Comparison of ENCODE assay signal across 15 cellular contexts in the genomic region with DNA sequence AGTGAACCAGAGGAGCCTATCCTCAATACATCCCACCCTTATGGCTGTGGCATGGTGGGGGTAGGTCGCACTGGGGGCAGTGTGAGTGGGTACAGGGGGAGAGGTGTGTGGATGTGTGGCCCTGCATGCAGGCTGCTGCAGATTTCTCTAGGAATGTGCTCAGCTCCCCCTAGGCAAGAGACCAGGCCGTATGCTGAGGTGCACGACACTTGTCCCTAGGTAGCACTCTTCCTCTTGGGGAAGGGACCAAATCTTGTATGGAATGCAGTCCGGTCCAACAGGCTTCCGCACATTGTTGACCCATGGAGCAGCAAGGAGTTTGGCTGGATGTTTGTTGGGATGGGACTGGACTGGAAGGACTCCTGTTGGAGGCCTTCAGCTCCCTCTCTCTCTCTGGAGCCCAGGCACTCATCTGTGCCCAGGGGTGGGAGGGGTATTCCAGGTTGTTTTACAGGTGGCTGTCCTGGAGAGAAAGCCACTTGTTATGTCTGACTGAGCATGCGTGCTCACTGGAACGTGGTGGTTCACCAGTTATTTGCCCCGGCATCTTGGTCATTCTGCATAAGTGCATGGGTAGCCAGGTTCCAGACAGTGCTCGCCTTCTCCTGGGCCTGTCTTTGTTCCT. TPM values are rescaled to one million over a fixed set of nuclear protein-coding genes. Genes with fewer than 3 reads are reported as not detected.
DNase-seq lines count a peak whose midpoint lies in the region; ATAC-seq and TF ChIP-seq lines count a peak whose summit lies in the region.
"Had no signal": no experiment of that assay in that cellular context is flagged by ENCODE, and none has a peak within 500 bp of the region (broad histone marks: within the 10 kb centered on the region; RNA-seq: fewer than 3 reads in every experiment).

No MANE protein-coding gene starts in this region.

- H4K20me1 ChIP-seq in BLaER1 treated with 17β-estradiol and CSF1 and Interleukin-3, amounts not matched to agents 10 nM and 100 nM, result peaks cover 0 to 9% (median 0%) of the 10 kb centered on the region in 11 experiments; a peak in 6 of 22 replicates
- H4K20me1 ChIP-seq in IMR-90 (ENCODE audit: insufficient read depth, low read length) (no peaks in the 10 kb centered on the region; the same call in 1 of the 2 replicates), fibroblast of lung (ENCODE audit: control insufficient read depth, extremely low read depth, insufficient read depth, low read length) (no peaks in the 10 kb centered on the region)

- H2AFZ ChIP-seq in IMR-90 (replicated peaks; ENCODE audit: low read length, poor library complexity) (no peak overlapping the region), fibroblast of lung (ENCODE audit: low read length) (no peak overlapping the region)
- H2AFZ ChIP-seq: GM23248 had no signal

- peak overlapping the region; percentile 37 for H2AK9ac ChIP-seq in IMR-90 (replicated peaks; ENCODE audit: low read depth, low read length, poor library complexity)

- H3K36me3 Mint-ChIP-seq in Calu3 (ENCODE audit: insufficient read depth, unreplicated experiment), result peaks cover 4% of the 10 kb centered on the region
- H3K36me3 Mint-ChIP-seq: activated naive CD4-positive, alpha-beta T cell treated with anti-CD3 and anti-CD28 coated beads, Interleukin-2, amount 50 U/mL, for 24 hours had no signal

- H2BK5ac ChIP-seq in IMR-90 (ENCODE audit: low read depth, low read length, poor library complexity, severe bottlenecking), result no peak overlapping the region

- peak overlapping the region; percentile 68 to 85 (median 81) for H3K4me2 ChIP-seq in BLaER1 treated with 17β-estradiol and CSF1 and Interleukin-3, amounts not matched to agents 10 nM and 100 nM
- no peak overlapping the region for H3K4me2 ChIP-seq in IMR-90 (ENCODE audit: low read depth, low read length)
- peak overlapping the region; percentile 13 for H3K4me2 ChIP-seq in fibroblast of lung (ENCODE audit: extremely low read depth, insufficient read depth, low read length)

- H2BK20ac ChIP-seq in IMR-90 (ENCODE audit: low read depth, low read length), result no peak overlapping the region

- peak overlapping the region in 8 of 10 experiments; percentile 38 to 65 (median 54); a peak in 9 of 20 replicates for H3K4me3 ChIP-seq in BLaER1 treated with 17β-estradiol and CSF1 and Interleukin-3, amounts not matched to agents 10 nM and 100 nM
- H3K4me3 ChIP-seq in IMR-90 (ENCODE audit: insufficient read depth, low read depth, low read length) (no peak overlapping the region), fibroblast of lung (replicated peaks in 1 of 4; ENCODE audit: control extremely low read depth in 1 of 4, insufficient read depth in 1 of 4, low read depth in 3 of 4, low read length in 4 of 4) (no peak overlapping the region)
- H3K4me3 ChIP-seq: GM23248, SJCRH30 had no signal

- no peak for TF ChIP-seq RAD21 in IMR-90 (IDR thresholded peaks at IDR 0.05; ENCODE audit: low read length)

- no TSS peak for BruUV-seq in IMR-90 (replicated peaks; lab: Mats Ljungman, UMichigan)
- no TSS peak for BruUV-seq in Calu3 (replicated peaks; lab: Mats Ljungman, UMichigan)

- no peak for TF ChIP-seq CTCF in IMR-90 (conservative IDR thresholded peaks at IDR 0.05; ENCODE audit: low read depth, low read length)
- no peak for TF ChIP-seq CTCF in fibroblast of lung (conservative IDR thresholded peaks at IDR 0.05 in 1 of 2, IDR thresholded peaks at IDR 0.05 in 1 of 2; ENCODE audit: low read depth in 1 of 2, low read length in 2 of 2)
- no peak for TF ChIP-seq CTCF in Calu3 (IDR thresholded peaks at IDR 0.05; ENCODE audit: unreplicated experiment)

- H3K27me3 Mint-ChIP-seq in Calu3 (ENCODE audit: unreplicated experiment), result no peaks in the 10 kb centered on the region
- H3K27me3 Mint-ChIP-seq: activated naive CD4-positive, alpha-beta T cell treated with anti-CD3 and anti-CD28 coated beads, Interleukin-2, amount 50 U/mL, for 24 hours; T-helper 17 cell had no signal

- no peak for TF ChIP-seq POLR2A in IMR-90 (IDR thresholded peaks at IDR 0.05; ENCODE audit: low read depth, low read length)

- no peaks in the 10 kb centered on the region for H3K79me2 ChIP-seq in fibroblast of lung (ENCODE audit: control insufficient read depth, insufficient read depth, low read length)

- DNase-seq in IMR-90 (no peak), fibroblast of lung (ENCODE audit: low read depth in 2 of 2) (no peak), sciatic nerve (ENCODE audit: low spot score) (peak; percentile 50), Calu3 (no peak), NCI-H524 (lab: John Stamatoyannopoulos, UW) (no peak), NCI-H1048 (lab: John Stamatoyannopoulos, UW) (no peak)
- DNase-seq: activated CD4-positive, alpha-beta T cell treated with anti-CD3 and anti-CD28 coated beads, Interleukin-2, amount 50 U/mL, for 48 hours; GM23248; NCI-H774; PC-3; SJCRH30; T-helper 17 cell had no signal

- H3K27me3 ChIP-seq in BLaER1 treated with 17β-estradiol and CSF1 and Interleukin-3, amounts not matched to agents 10 nM and 100 nM, result peaks cover 0 to 11% (median 5%) of the 10 kb centered on the region in 11 experiments; a peak in 9 of 22 replicates
- no peaks in the 10 kb centered on the region for H3K27me3 ChIP-seq in IMR-90 (ENCODE audit: control insufficient read depth, insufficient read depth, low read length)
- no peaks in the 10 kb centered on the region for H3K27me3 ChIP-seq in fibroblast of lung (ENCODE audit: control insufficient read depth, insufficient read depth, low read length)
- H3K27me3 ChIP-seq: SJCRH30 had no signal

- H3K14ac ChIP-seq in IMR-90 (replicated peaks; ENCODE audit: low read depth, low read length), result no peak overlapping the region

- H3K9ac ChIP-seq in BLaER1 treated with 17β-estradiol and CSF1 and Interleukin-3, amounts not matched to agents 10 nM and 100 nM, result peak overlapping the region in 9 of 11 experiments; percentile 69 to 83 (median 82); a peak in 12 of 22 replicates
- H3K9ac ChIP-seq in IMR-90 (ENCODE audit: low read depth, low read length) (no peak overlapping the region), fibroblast of lung (ENCODE audit: insufficient read depth, low read length) (no peak overlapping the region)
- H3K9ac ChIP-seq: GM23248 had no signal

- no peak overlapping the region for H3K56ac ChIP-seq in IMR-90 (ENCODE audit: extremely low read depth, insufficient read depth, low read length)

- peaks cover 35 to 65% (median 48%) of the 10 kb centered on the region in 10 experiments for H3K4me1 ChIP-seq in BLaER1 treated with 17β-estradiol and CSF1 and Interleukin-3, amounts not matched to agents 10 nM and 100 nM
- H3K4me1 ChIP-seq in IMR-90 (ENCODE audit: control insufficient read depth, insufficient read depth, low read length) (no peaks in the 10 kb centered on the region), fibroblast of lung (ENCODE audit: control insufficient read depth, extremely low read depth, insufficient read depth, low read length) (no peaks in the 10 kb centered on the region)
- H3K4me1 ChIP-seq: SJCRH30 had no signal

- H3K79me1 ChIP-seq in IMR-90 (ENCODE audit: low read depth in 1 of 2, low read length in 2 of 2), result no peaks in the 10 kb centered on the region

- H3K36me3 ChIP-seq in BLaER1 treated with 17β-estradiol and CSF1 and Interleukin-3, amounts not matched to agents 10 nM and 100 nM, result peaks cover 0 to 29% (median 3%) of the 10 kb centered on the region in 11 experiments; a peak in 3 of 22 replicates
- H3K36me3 ChIP-seq in IMR-90 (ENCODE audit: control insufficient read depth, insufficient read depth, low read length) (peaks cover 4% of the 10 kb centered on the region; the same call in 1 of the 2 replicates), fibroblast of lung (ENCODE audit: control insufficient read depth, insufficient read depth, low read length) (no peaks in the 10 kb centered on the region)
- H3K36me3 ChIP-seq: SJCRH30 had no signal

- dilution Hi-C loops in IMR-90 (cut with HindIII; ENCODE audit: low sequenced_read_pairs, unreplicated experiment), result no loop called here

- no peak overlapping the region for H3K4me3 Mint-ChIP-seq in Calu3 (ENCODE audit: low read depth, unreplicated experiment)
- H3K4me3 Mint-ChIP-seq: activated naive CD4-positive, alpha-beta T cell treated with anti-CD3 and anti-CD28 coated beads, Interleukin-2, amount 50 U/mL, for 24 hours; T-helper 17 cell had no signal

- no peak overlapping the region for H4K91ac ChIP-seq in IMR-90 (ENCODE audit: insufficient read depth, low read depth, low read length)

- no peak overlapping the region for H4K8ac ChIP-seq in IMR-90 (ENCODE audit: low read depth in 2 of 2, low read length in 2 of 2)

- ATAC-seq in IMR-90 (ENCODE audit: low read depth), result no peak
- no peak for ATAC-seq in sciatic nerve
- ATAC-seq: PC-3, T-helper 17 cell had no signal

- no peaks in the 10 kb centered on the region for H3K4me1 Mint-ChIP-seq in Calu3 (ENCODE audit: low read depth, unreplicated experiment)

- no peak overlapping the region for H3K18ac ChIP-seq in IMR-90 (ENCODE audit: low read depth, low read length)

- no peaks in the 10 kb centered on the region for H3K9me3 Mint-ChIP-seq in Calu3 (ENCODE audit: low read depth, unreplicated experiment)
- H3K9me3 Mint-ChIP-seq: activated naive CD4-positive, alpha-beta T cell treated with anti-CD3 and anti-CD28 coated beads, Interleukin-2, amount 50 U/mL, for 24 hours had no signal

- intact Hi-C loops in IMR-90 (cut with micrococcal nuclease) (no loop called here), sciatic nerve (cut with DNase I) (no loop called here), Calu3 (cut with micrococcal nuclease; ENCODE audit: unreplicated experiment) (no loop called here)

- H2BK15ac ChIP-seq in IMR-90 (ENCODE audit: low read depth, low read length), result no peak overlapping the region

- no peak overlapping the region for H2AK5ac ChIP-seq in IMR-90 (ENCODE audit: low read depth, low read length)

- H3K9me1 ChIP-seq in IMR-90 (ENCODE audit: insufficient read depth, low read length), result no peaks in the 10 kb centered on the region; the same call in 1 of the 2 replicates

- no peak overlapping the region for H3K4ac ChIP-seq in IMR-90 (ENCODE audit: low read depth, low read length)

- in situ Hi-C loops in IMR-90 (cut with MboI; ENCODE audit: low sequenced_read_pairs), result no loop called here

- peak overlapping the region in 5 of 11 experiments; percentile 78 to 90 (median 85); a peak in 5 of 22 replicates for H3K27ac ChIP-seq in BLaER1 treated with 17β-estradiol and CSF1 and Interleukin-3, amounts not matched to agents 10 nM and 100 nM
- no peak overlapping the region for H3K27ac ChIP-seq in IMR-90 (ENCODE audit: insufficient read depth, low read length)
- H3K27ac ChIP-seq in fibroblast of lung (ENCODE audit: insufficient read depth, low read length), result no peak overlapping the region
- H3K27ac ChIP-seq: GM23248, SJCRH30, VCaP had no signal

- no peak overlapping the region for H2BK120ac ChIP-seq in IMR-90 (ENCODE audit: low read depth, low read length)

- WGBS in IMR-90 (ENCODE audit: extremely low coverage in 2 of 2, insufficient read length in 1 of 2), 2 experiments, result 84% methylated on average over 6 of the region's 9 CpGs; no CpG with 5 or more reads in 1 of the 2 experiments

- H3K9me3 ChIP-seq in BLaER1 treated with 17β-estradiol and CSF1 and Interleukin-3, amounts not matched to agents 10 nM and 100 nM (replicated peaks in 1 of 11), result no peaks in the 10 kb centered on the region
- no peaks in the 10 kb centered on the region for H3K9me3 ChIP-seq in IMR-90 (ENCODE audit: control insufficient read depth, insufficient read depth, low read length)
- no peaks in the 10 kb centered on the region for H3K9me3 ChIP-seq in fibroblast of lung (ENCODE audit: control insufficient read depth, insufficient read depth, low read depth, low read length)
- H3K9me3 ChIP-seq: SJCRH30 had no signal

- no peak overlapping the region for H4K5ac ChIP-seq in IMR-90 (ENCODE audit: low read depth, low read length)

- H3K27ac Mint-ChIP-seq in Calu3 (ENCODE audit: unreplicated experiment), result no peak overlapping the region
- H3K27ac Mint-ChIP-seq: activated naive CD4-positive, alpha-beta T cell treated with anti-CD3 and anti-CD28 coated beads, Interleukin-2, amount 50 U/mL, for 24 hours; T-helper 17 cell had no signal

- no peak overlapping the region for H3K23ac ChIP-seq in IMR-90 (ENCODE audit: low read depth, low read length)

- POLR2A ChIA-PET in IMR-90 (lab: Charles Lee; ENCODE audit: unreplicated experiment), result no interaction called here

- CTCF ChIA-PET in IMR-90 (lab: Yijun Ruan, JAX) (no interaction called here), Calu3 (lab: Charles Lee) (no interaction called here)

RNA-seq across cellular contexts. Expression of a gene that starts 55.1 kb away (rescaled TPM):
- total RNA-seq in IMR-90 (2012; rRNA removed), result 2.5 and 3.2 TPM in 2 replicates
- 61.5 and 64.6 TPM in 2 replicates for polyA plus RNA-seq in IMR-90 (2012; rRNA removed)
- polyA plus RNA-seq in IMR-90 (2012; cell fraction: cytosol; rRNA removed), result 18.4 and 26.7 TPM in 2 replicates
- 8.0 and 12.8 TPM in 2 replicates for polyA plus RNA-seq in IMR-90 (2012; cell fraction: nucleus; rRNA removed; ENCODE audit: low replicate concordance)
- total RNA-seq in fibroblast of lung, result 5.4 and 5.8 TPM in 2 replicates
- polyA plus RNA-seq in fibroblast of lung, result 36.3 and 39.3 TPM in 2 replicates
- 56.7 and 61.4 TPM in 2 replicates for polyA plus RNA-seq in fibroblast of lung (2012)
- polyA minus RNA-seq in fibroblast of lung (ENCODE audit: low replicate concordance), result 29.8 and 30.2 TPM in 2 replicates
- 37.6 TPM for total RNA-seq in sciatic nerve
- 57.1 and 65.0 TPM in 2 replicates for total RNA-seq in Calu3 (2022)

Comparison
In these comparisons a context has a peak if more than half of its experiments do, and no peak if none do; other contexts are left out.
1. H3K4me3 ChIP-seq: peak in BLaER1 treated with 17β-estradiol and CSF1 and Interleukin-3, amounts not matched to agents 10 nM and 100 nM (8 of 10); none in IMR-90 (single experiment) and fibroblast of lung (0 of 4).
2. H3K9ac ChIP-seq: peak in BLaER1 treated with 17β-estradiol and CSF1 and Interleukin-3, amounts not matched to agents 10 nM and 100 nM (9 of 11); none in IMR-90 (single experiment) and fibroblast of lung (single experiment).